ENCODE assay signal across 8 cellular contexts in the genomic region with DNA sequence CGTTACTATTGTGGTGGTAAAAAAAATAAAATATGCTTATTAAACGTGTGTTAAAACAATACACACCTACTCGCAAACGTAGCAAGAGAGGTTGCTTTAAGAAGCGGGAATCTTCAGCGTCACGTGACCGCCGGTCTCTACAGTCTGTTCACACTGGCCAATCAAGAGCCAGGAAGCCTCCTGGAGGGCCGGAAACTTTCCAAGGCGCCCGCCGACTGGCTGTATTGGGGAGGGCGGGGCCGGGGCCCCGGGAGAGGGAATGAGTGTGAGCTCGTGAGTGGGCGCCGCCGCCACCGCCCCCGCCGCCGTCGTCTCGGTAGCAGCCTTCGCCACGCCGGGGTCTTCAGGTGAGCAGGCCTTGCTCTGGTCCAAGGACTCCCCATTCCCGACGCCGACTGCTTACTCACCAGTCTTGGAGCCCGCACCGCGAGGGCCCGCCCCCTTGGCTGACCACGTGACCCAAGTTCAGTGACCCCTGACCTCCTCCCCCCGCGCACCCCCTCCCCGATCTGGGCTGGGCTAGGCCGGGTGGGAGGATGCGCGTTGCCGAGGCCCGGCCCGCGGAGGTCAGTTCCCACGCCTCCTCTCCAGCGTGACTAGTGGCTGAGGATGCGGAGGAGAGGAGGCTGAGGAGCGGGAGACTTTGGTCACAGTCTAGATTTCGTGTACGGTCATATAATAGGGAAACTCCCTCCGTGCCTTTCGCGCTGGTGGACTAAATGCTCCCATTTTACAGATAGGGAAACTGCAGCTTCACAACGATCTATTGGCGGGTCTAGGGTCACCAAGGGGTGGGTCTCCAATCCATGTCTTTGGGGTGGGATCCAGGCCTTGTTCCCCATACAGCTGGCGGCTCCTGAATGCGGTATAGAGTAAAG. TPM values are rescaled to one million over a fixed set of nuclear protein-coding genes. Genes with fewer than 3 reads are reported as not detected.
A peak's percentile ranks its signal among the peaks of the same experiment; 100 is the strongest.
DNase-seq lines count a peak whose midpoint lies in the region; ATAC-seq, FAIRE-seq and TF ChIP-seq lines count a peak whose summit lies in the region.

A gene with protein sequence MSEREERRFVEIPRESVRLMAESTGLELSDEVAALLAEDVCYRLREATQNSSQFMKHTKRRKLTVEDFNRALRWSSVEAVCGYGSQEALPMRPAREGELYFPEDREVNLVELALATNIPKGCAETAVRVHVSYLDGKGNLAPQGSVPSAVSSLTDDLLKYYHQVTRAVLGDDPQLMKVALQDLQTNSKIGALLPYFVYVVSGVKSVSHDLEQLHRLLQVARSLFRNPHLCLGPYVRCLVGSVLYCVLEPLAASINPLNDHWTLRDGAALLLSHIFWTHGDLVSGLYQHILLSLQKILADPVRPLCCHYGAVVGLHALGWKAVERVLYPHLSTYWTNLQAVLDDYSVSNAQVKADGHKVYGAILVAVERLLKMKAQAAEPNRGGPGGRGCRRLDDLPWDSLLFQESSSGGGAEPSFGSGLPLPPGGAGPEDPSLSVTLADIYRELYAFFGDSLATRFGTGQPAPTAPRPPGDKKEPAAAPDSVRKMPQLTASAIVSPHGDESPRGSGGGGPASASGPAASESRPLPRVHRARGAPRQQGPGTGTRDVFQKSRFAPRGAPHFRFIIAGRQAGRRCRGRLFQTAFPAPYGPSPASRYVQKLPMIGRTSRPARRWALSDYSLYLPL (plus strand): TSS at position 253 of the 878 bp plus-strand sequence. CDS start 4,388 bp downstream, outside the sequence.

- FAIRE-seq in D721Med (lab: Jason Lieb, UNC) = no peak

- DNase-seq in D721Med (ENCODE audit: insufficient read length, low spot score) (peak; percentile 85), HuH-7 (ENCODE audit: low spot score) (peak; percentile 93), OCI-M1 (lab: John Stamatoyannopoulos, UW) (peak; percentile 98), activated T-cell treated with anti-CD3 and anti-CD28 coated beads for 4 hours (peak; percentile 88), epithelial cell of prostate (ENCODE audit: low read depth, low spot score) (peak; percentile 65), mucosa of gallbladder (ENCODE audit: low spot score) (peak; percentile 98)
- DNase-seq in stimulated activated CD8-positive, alpha-beta memory T cell treated with anti-CD3 and anti-CD28 coated beads, Interleukin-4, amount 100 ng/mL, for 4 hours (ENCODE audit: low read depth in 2 of 2, low spot score in 1 of 2) = peak; percentile 83 to 88

- ATAC-seq in GM21515 (IDR thresholded peaks at IDR 0.05; ENCODE audit: unreplicated experiment) = peak; percentile 70

- no peak for TF ChIP-seq CTCF in D721Med (IDR thresholded peaks at IDR 0.05; ENCODE audit: insufficient read depth, missing control alignments)

- H3K27ac ChIP-seq in epithelial cell of prostate = peak within 1 kb of the TSS; percentile 86

RNA-seq across cellular contexts. Expression of the gene that starts here (rescaled TPM):
- 24.0 TPM for total RNA-seq in mucosa of gallbladder

Comparison
In these comparisons a context has a peak if more than half of its experiments do, and no peak if none do; other contexts are left out.
1. Peak in every context shown above with its lines: DNase-seq, ATAC-seq and H3K27ac ChIP-seq.